Comparison of ENCODE assay signal across 1 cellular context in genomic region chr13:24671367-24672117, GRCh38.
TF ChIP-seq lines count a peak whose summit lies in the region.

No MANE protein-coding gene starts in this region.

TF ChIP-seq in GM23338, 12 proteins besides CTCF, POLR2A, EP300 and RAD21 (continued from another document):
- TF ChIP-seq ZNF462 (CRISPR knock-in tag; IDR thresholded peaks at IDR 0.05) (no peak), JUNB (IDR thresholded peaks at IDR 0.05; ENCODE audit: unreplicated experiment) (no peak), EZH2 (IDR thresholded peaks at IDR 0.05; ENCODE audit: low read depth, unreplicated experiment) (no peak), EZH2phosphoT487 (IDR thresholded peaks at IDR 0.05; ENCODE audit: unreplicated experiment) (no peak), ZNF331 (CRISPR knock-in tag; IDR thresholded peaks at IDR 0.05; ENCODE audit: low read depth) (no peak), CREB1 (CRISPR knock-in tag; IDR thresholded peaks at IDR 0.05; ENCODE audit: low read depth) (no peak), NANOG (IDR thresholded peaks at IDR 0.05; ENCODE audit: borderline replicate concordance) (no peak), POLR2AphosphoS5 (IDR thresholded peaks at IDR 0.05; ENCODE audit: low read depth) (no peak), STAT1 (IDR thresholded peaks at IDR 0.05; ENCODE audit: unreplicated experiment) (no peak)
- TF ChIP-seq, protein P1, sequence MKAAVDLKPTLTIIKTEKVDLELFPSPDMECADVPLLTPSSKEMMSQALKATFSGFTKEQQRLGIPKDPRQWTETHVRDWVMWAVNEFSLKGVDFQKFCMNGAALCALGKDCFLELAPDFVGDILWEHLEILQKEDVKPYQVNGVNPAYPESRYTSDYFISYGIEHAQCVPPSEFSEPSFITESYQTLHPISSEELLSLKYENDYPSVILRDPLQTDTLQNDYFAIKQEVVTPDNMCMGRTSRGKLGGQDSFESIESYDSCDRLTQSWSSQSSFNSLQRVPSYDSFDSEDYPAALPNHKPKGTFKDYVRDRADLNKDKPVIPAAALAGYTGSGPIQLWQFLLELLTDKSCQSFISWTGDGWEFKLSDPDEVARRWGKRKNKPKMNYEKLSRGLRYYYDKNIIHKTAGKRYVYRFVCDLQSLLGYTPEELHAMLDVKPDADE (IDR thresholded peaks at IDR 0.05), result no peak
TF ChIP-seq in GM23338: peak in this region for 0.
